ENCODE assay signal across 8 cellular contexts in genomic region chr15:101277943-101278564, GRCh38. TPM values are rescaled to one million over a fixed set of nuclear protein-coding genes. Genes with fewer than 3 reads are reported as not detected.
A peak's percentile ranks its signal among the peaks of the same experiment; 100 is the strongest.
DNase-seq lines count a peak whose midpoint lies in the region; ATAC-seq lines count a peak whose summit lies in the region.

No MANE protein-coding gene starts in this region.

- H3K4me1 ChIP-seq in subcutaneous abdominal adipose tissue (ENCODE audit: control insufficient read depth in 5 of 5, insufficient read depth in 5 of 5, low read length in 5 of 5), result peaks cover 0 to 22% (median 19%) of the 10 kb centered on the region in 5 donors

- H3K36me3 ChIP-seq in subcutaneous abdominal adipose tissue (ENCODE audit: control insufficient read depth in 5 of 5, insufficient read depth in 5 of 5, low read length in 5 of 5), result peaks cover 30 to 56% (median 48%) of the 10 kb centered on the region in 5 donors

- peak overlapping the region; percentile 89 for H3K4me3 Mint-ChIP-seq in activated CD4-positive, alpha-beta T cell treated with anti-CD3 and anti-CD28 coated beads for 36 hours
- H3K4me3 Mint-ChIP-seq in activated CD8-positive, alpha-beta T cell treated with anti-CD3 and anti-CD28 coated beads, Interleukin-2, amount 10 ng/mL, durations not matched to agents 7 days and 5 days, result peak overlapping the region; percentile 76
- peak overlapping the region; percentile 83 to 98 (median 89) for H3K4me3 Mint-ChIP-seq in immature natural killer cell

- H3K36me3 Mint-ChIP-seq in activated CD4-positive, alpha-beta T cell treated with anti-CD3 and anti-CD28 coated beads for 36 hours (ENCODE audit: low read depth), result peaks cover 56% of the 10 kb centered on the region
- H3K36me3 Mint-ChIP-seq in activated CD8-positive, alpha-beta T cell treated with anti-CD3 and anti-CD28 coated beads, Interleukin-2, amount 10 ng/mL, durations not matched to agents 7 days and 5 days (ENCODE audit: low read depth), result peaks cover 65% of the 10 kb centered on the region
- peaks cover 22 to 45% (median 32%) of the 10 kb centered on the region in 3 donors for H3K36me3 Mint-ChIP-seq in immature natural killer cell

- intact Hi-C loops in activated CD4-positive, alpha-beta T cell treated with anti-CD3 and anti-CD28 coated beads for 36 hours (cut with DNase I, micrococcal nuclease), result loop anchor here (1.0 to 2.0 kb wide), 8 partner anchors 9 to 676 kb away; partner anchors contain the start of genes CHSY1 (in 2 of the 2), ASB7 (in 1 of the 2), LINS1 (in 1 of the 2) and SNRPA1 (in 1 of the 2)

- H3K4me3 ChIP-seq in subcutaneous abdominal adipose tissue (ENCODE audit: low read depth in 1 of 5, low read length in 5 of 5), result peak overlapping the region; percentile 61 to 96 (median 89)

- H3K9me3 Mint-ChIP-seq in activated CD4-positive, alpha-beta T cell treated with anti-CD3 and anti-CD28 coated beads for 36 hours (ENCODE audit: low read depth), result no peaks in the 10 kb centered on the region
- no peaks in the 10 kb centered on the region for H3K9me3 Mint-ChIP-seq in activated CD8-positive, alpha-beta T cell treated with anti-CD3 and anti-CD28 coated beads, Interleukin-2, amount 10 ng/mL, durations not matched to agents 7 days and 5 days (ENCODE audit: insufficient read depth)
- H3K9me3 Mint-ChIP-seq in immature natural killer cell, result no peaks in the 10 kb centered on the region

- CTCF ChIA-PET in activated CD4-positive, alpha-beta T cell treated with anti-CD3 and anti-CD28 coated beads for 36 hours (lab: Charles Lee), result interaction anchor here (1.1 to 2.7 kb wide), 3 partner anchors 11 to 20 kb away, joined by 3 to 31 read pairs (median 8); partner anchors contain the start of gene SNRPA1
- CTCF ChIA-PET in activated CD8-positive, alpha-beta T cell treated with anti-CD3 and anti-CD28 coated beads, Interleukin-2, amount 10 ng/mL, durations not matched to agents 7 days and 5 days (lab: Charles Lee), result interaction anchor here (0.7 to 2.9 kb wide), 7 partner anchors 8 to 363 kb away, joined by 3 to 19 read pairs (median 3); partner anchors contain the start of gene SNRPA1

- no peak overlapping the region for H3K27ac ChIP-seq in subcutaneous abdominal adipose tissue (ENCODE audit: low read depth, low read length)

- H3K9ac ChIP-seq in subcutaneous abdominal adipose tissue (ENCODE audit: low read length in 5 of 5), result peak overlapping the region in 4 of 5 donors; percentile 28 to 90 (median 41)

- POLR2A ChIA-PET in activated CD4-positive, alpha-beta T cell treated with anti-CD3 and anti-CD28 coated beads for 36 hours (lab: Charles Lee), result interaction anchor here (0.7 to 1.0 kb wide), 3 partner anchors 11 to 17 kb away, joined by 3 to 4 read pairs (median 3); partner anchors contain the start of gene SNRPA1
- POLR2A ChIA-PET in activated CD8-positive, alpha-beta T cell treated with anti-CD3 and anti-CD28 coated beads, Interleukin-2, amount 10 ng/mL, durations not matched to agents 7 days and 5 days (lab: Charles Lee), result interaction anchor here (1.1 to 2.0 kb wide), 3 partner anchors 11 to 17 kb away, joined by 3 to 5 read pairs (median 3); partner anchors contain the start of gene SNRPA1

- peaks cover 24% of the 10 kb centered on the region for H3K4me1 Mint-ChIP-seq in activated CD4-positive, alpha-beta T cell treated with anti-CD3 and anti-CD28 coated beads for 36 hours
- H3K4me1 Mint-ChIP-seq in activated CD8-positive, alpha-beta T cell treated with anti-CD3 and anti-CD28 coated beads, Interleukin-2, amount 10 ng/mL, durations not matched to agents 7 days and 5 days (ENCODE audit: low read depth), result peaks cover 25% of the 10 kb centered on the region
- peaks cover 24 to 38% of the 10 kb centered on the region in 2 donors for H3K4me1 Mint-ChIP-seq in immature natural killer cell

- no peaks in the 10 kb centered on the region for H3K27me3 Mint-ChIP-seq in activated CD4-positive, alpha-beta T cell treated with anti-CD3 and anti-CD28 coated beads for 36 hours
- no peaks in the 10 kb centered on the region for H3K27me3 Mint-ChIP-seq in activated CD8-positive, alpha-beta T cell treated with anti-CD3 and anti-CD28 coated beads, Interleukin-2, amount 10 ng/mL, durations not matched to agents 7 days and 5 days (ENCODE audit: low read depth)
- peaks cover 10 to 15% (median 14%) of the 10 kb centered on the region in 3 donors for H3K27me3 Mint-ChIP-seq in immature natural killer cell (ENCODE audit: low read depth in 3 of 3)

- H3K27me3 ChIP-seq in subcutaneous abdominal adipose tissue (ENCODE audit: control insufficient read depth in 5 of 5, insufficient read depth in 4 of 5, low read length in 5 of 5), result no peaks in the 10 kb centered on the region

- no peak for ATAC-seq in activated CD4-positive, alpha-beta T cell treated with anti-CD3 and anti-CD28 coated beads for 36 hours
- no peak for ATAC-seq in activated CD8-positive, alpha-beta T cell treated with anti-CD3 and anti-CD28 coated beads, Interleukin-2, amount 10 ng/mL, durations not matched to agents 7 days and 5 days
- no peak for ATAC-seq in HG03196 (IDR thresholded peaks at IDR 0.05; ENCODE audit: unreplicated experiment)

- no peaks in the 10 kb centered on the region for H3K9me3 ChIP-seq in subcutaneous abdominal adipose tissue (ENCODE audit: control insufficient read depth in 5 of 5, low read length in 5 of 5)

- no peak for DNase-seq in activated CD4-positive, alpha-beta T cell treated with anti-CD3 and anti-CD28 coated beads for 36 hours
- DNase-seq in activated CD4-positive, alpha-beta T cell treated with anti-CD3 and anti-CD28 coated beads for 1 hour, result no peak
- no peak for DNase-seq in activated CD8-positive, alpha-beta T cell treated with anti-CD3 and anti-CD28 coated beads, Interleukin-2, amount 10 ng/mL, durations not matched to agents 7 days and 5 days
- DNase-seq in immature natural killer cell (no peak), NCI-H1092 (lab: John Stamatoyannopoulos, UW) (no peak), epidermal melanocyte (ENCODE audit: insufficient read length, low spot score) (no peak)

- no peak overlapping the region for H3K27ac Mint-ChIP-seq in activated CD4-positive, alpha-beta T cell treated with anti-CD3 and anti-CD28 coated beads for 36 hours
- H3K27ac Mint-ChIP-seq in activated CD8-positive, alpha-beta T cell treated with anti-CD3 and anti-CD28 coated beads, Interleukin-2, amount 10 ng/mL, durations not matched to agents 7 days and 5 days, result peak overlapping the region; percentile 47
- H3K27ac Mint-ChIP-seq in immature natural killer cell, result peak overlapping the region; percentile 85 to 98 (median 94)

RNA-seq across cellular contexts. Expression of gene SELENOS, which starts 0.8 kb away (rescaled TPM):
- 10 to 100 TPM; 14.5 to 20.8 TPM for total RNA-seq in activated CD4-positive, alpha-beta T cell treated with anti-CD3 and anti-CD28 coated beads for 36 hours
- 10 to 100 TPM; 29.8 to 32.2 TPM for total RNA-seq in activated CD8-positive, alpha-beta T cell treated with anti-CD3 and anti-CD28 coated beads, Interleukin-2, amount 10 ng/mL, durations not matched to agents 7 days and 5 days
- 100 to 1,000 TPM in 1 of 3 donors, 10 to 100 TPM in 2; 88.7 to 122 (median 94.9) TPM for polyA plus RNA-seq in immature natural killer cell

RNA-seq across cellular contexts. Expression of gene SNRPA1, which starts 17.0 kb away (rescaled TPM):
- 100 to 1,000 TPM; 167 to 185 TPM for total RNA-seq in activated CD4-positive, alpha-beta T cell treated with anti-CD3 and anti-CD28 coated beads for 36 hours
- total RNA-seq in activated CD8-positive, alpha-beta T cell treated with anti-CD3 and anti-CD28 coated beads, Interleukin-2, amount 10 ng/mL, durations not matched to agents 7 days and 5 days, result 100 to 1,000 TPM; 138 to 144 TPM
- polyA plus RNA-seq in immature natural killer cell, result 10 to 100 TPM; 38.6 to 65.0 (median 53.4) TPM

RNA-seq across cellular contexts. Expression of gene CHSY1, which starts 26.2 kb away (rescaled TPM):
- 10 to 100 TPM; 31.5 to 36.1 TPM for total RNA-seq in activated CD4-positive, alpha-beta T cell treated with anti-CD3 and anti-CD28 coated beads for 36 hours
- 10 to 100 TPM; 44.6 to 46.4 TPM for total RNA-seq in activated CD8-positive, alpha-beta T cell treated with anti-CD3 and anti-CD28 coated beads, Interleukin-2, amount 10 ng/mL, durations not matched to agents 7 days and 5 days
- polyA plus RNA-seq in immature natural killer cell, result 1 to 10 TPM; 2.8 to 4.0 (median 2.8) TPM
